In genomic region chr1:202926578-202927491, GRCh38 we compare ENCODE assay signal across 8 cellular contexts.
DNase-seq lines count a peak whose midpoint lies in the region; ATAC-seq and TF ChIP-seq lines count a peak whose summit lies in the region.

Gene KLHL12, minus strand, starts transcription at chr1:202927234. Its CDS starts 2,072 bp downstream, at chr1:202925162.

- DNase-seq in AG10803 (ENCODE audit: low read depth) (peak; percentile 95), NCI-H345 treated with DMSO at 0.1 percent for 48 hours (lab: John Stamatoyannopoulos, UW; ENCODE audit: unreplicated experiment) (peak; percentile 86), iris pigment epithelial cell (ENCODE audit: low read depth) (peak; percentile 96)
- DNase-seq in activated CD4-positive, CD25-positive, alpha-beta regulatory T cell (lab: John Stamatoyannopoulos, UW) = peak; percentile 87 to 89 (median 88)
- peak; percentile 93 for DNase-seq in central memory CD4-positive, alpha-beta T cell
- DNase-seq in stimulated activated CD4-positive, alpha-beta T cell treated with anti-CD3 and anti-CD28 coated beads, Interleukin-12 subunit alpha, Interleukin-12 subunit beta, amount 100 ng/mL, for 24 hours (ENCODE audit: low read depth in 2 of 2) = peak; percentile 92 to 93

- peak within 1 kb of the TSS; percentile 98 for H3K4me3 ChIP-seq in AG10803 (ENCODE audit: low read length)

- peak; percentile 57 for TF ChIP-seq CTCF in AG10803 (conservative IDR thresholded peaks at IDR 0.05; ENCODE audit: low read length)

- ATAC-seq in GM19025 (IDR thresholded peaks at IDR 0.05; ENCODE audit: low read depth, unreplicated experiment) (peak; percentile 95), HG03342 (IDR thresholded peaks at IDR 0.05; ENCODE audit: unreplicated experiment) (peak; percentile 93)

Comparison
In these comparisons a context has a peak if more than half of its experiments do, and no peak if none do; other contexts are left out.
1. Peak in every context shown above with its lines: DNase-seq, ATAC-seq and H3K4me3 ChIP-seq.